In the genomic region with DNA sequence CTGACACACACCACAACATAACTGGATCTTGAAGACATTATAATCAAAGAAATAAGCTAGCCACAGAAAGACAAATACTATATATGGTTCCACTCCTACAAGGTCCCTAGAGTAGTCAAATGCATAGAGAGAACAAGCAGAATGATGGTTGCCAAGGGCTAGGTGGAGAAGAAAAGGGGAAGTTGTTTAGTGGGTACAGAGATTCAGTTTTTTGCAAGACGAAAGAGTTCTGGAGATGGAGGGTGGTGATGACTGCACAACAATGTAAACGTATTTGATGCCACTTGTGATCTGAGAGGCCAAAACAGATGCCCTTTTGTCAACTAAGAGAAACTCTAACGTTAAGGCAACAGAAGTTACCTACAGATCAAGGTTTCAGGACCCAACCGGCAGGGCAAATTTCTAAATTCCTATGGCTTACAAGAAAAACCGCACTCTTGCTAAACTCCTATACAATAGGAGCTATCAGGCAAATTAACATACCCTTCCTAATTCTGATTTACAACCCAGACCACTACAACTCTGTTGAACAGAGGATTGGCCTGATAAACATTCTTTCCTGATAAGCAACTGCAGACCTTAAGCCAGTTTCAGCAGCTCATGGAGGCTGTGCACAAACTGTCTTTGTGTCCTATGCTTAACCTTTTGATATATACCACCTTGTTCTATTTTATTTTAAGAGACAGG, we compare ENCODE assay signal across 17 cellular contexts.
DNase-seq lines count a peak whose midpoint lies in the region; ATAC-seq lines count a peak whose summit lies in the region.
"Had no signal": no experiment of that assay in that cellular context is flagged by ENCODE, and none has a peak within 500 bp of the region (broad histone marks: within the 10 kb centered on the region; RNA-seq: fewer than 3 reads in every experiment).

No MANE protein-coding gene starts in this region.

- ATAC-seq in HG03521 (IDR thresholded peaks at IDR 0.05; ENCODE audit: unreplicated experiment) (peak; percentile 51), GM21717 (IDR thresholded peaks at IDR 0.05; ENCODE audit: unreplicated experiment) (no peak)
- ATAC-seq: left colon, pancreas had no signal

- DNase-seq in CD1c-positive myeloid dendritic cell (ENCODE audit: extremely low spot score): peak; percentile 8
- DNase-seq in RPMI8226: peak; percentile 33
- DNase-seq in left kidney (ENCODE audit: low read depth, low spot score): peak; percentile 16
- DNase-seq in NCI-H510A (lab: John Stamatoyannopoulos, UW): no peak
- no peak for DNase-seq in cardiac septum (ENCODE audit: low spot score)
- no peak for DNase-seq in HCEC 1CT
- DNase-seq: activated CD4-positive, alpha-beta T cell treated with anti-CD3 and anti-CD28 coated beads for 48 hours; activated naive CD8-positive, alpha-beta T cell treated with anti-CD3 and anti-CD28 coated beads for 36 hours; activated T-cell treated with anti-CD3 and anti-CD28 coated beads, Interleukin-2, amount 50 U/mL, for 24 hours; Calu3; hypothalamus; left colon; NCI-H748 treated with DMSO at 0.1 percent for 48 hours; pancreas; stimulated activated naive CD4-positive, alpha-beta T cell had no signal

- intact Hi-C loops in cardiac septum (cut with DNase I): no loop called here

Comparison
In these comparisons a context has a peak if more than half of its experiments do, and no peak if none do; other contexts are left out.
1. DNase-seq: peak in CD1c-positive myeloid dendritic cell (single experiment), RPMI8226 (single experiment) and left kidney (single experiment); none in NCI-H510A (single experiment), cardiac septum (single experiment) and HCEC 1CT (single experiment).